Comparison of ENCODE assay signal across 20 cellular contexts in genomic region chr9:6842584-6842947, GRCh38.
DNase-seq lines count a peak whose midpoint lies in the region; ATAC-seq, FAIRE-seq and TF ChIP-seq lines count a peak whose summit lies in the region.
"Had no signal": no experiment of that assay in that cellular context is flagged by ENCODE, and none has a peak within 500 bp of the region (broad histone marks: within the 10 kb centered on the region; RNA-seq: fewer than 3 reads in every experiment).

No MANE protein-coding gene starts in this region.

- no peaks in the 10 kb centered on the region for H3K9me3 ChIP-seq in adipocyte (ENCODE audit: control insufficient read depth, low read length)
- H3K9me3 ChIP-seq: transverse colon had no signal

- ATAC-seq in HG02678 (IDR thresholded peaks at IDR 0.05; ENCODE audit: unreplicated experiment) = no peak
- ATAC-seq: activated CD4-positive, CD25-positive, alpha-beta regulatory T cell treated with anti-CD3 and anti-CD28 coated beads, Interleukin-2, amount 50 U/mL, for 24 hours; GM23338; left lobe of liver; Right ventricle myocardium inferior; stimulated activated memory B cell treated with anti-CD40 and anti-IgM and Interleukin-4, amounts not matched to agents 10 μg/mL and 1 μg/mL and 100 μg/mL, for 72 hours; T-helper 17 cell had no signal

- in situ Hi-C loops in KBM-7 (cut with MboI; ENCODE audit: low pct_unique_long_range_greater_than_20kb, low sequenced_read_pairs) = no loop called here

- no peak for DNase-seq in activated CD4-positive, alpha-beta T cell treated with anti-CD3 and anti-CD28 coated beads, Interleukin-2, amount 10 ng/mL, durations not matched to agents 24 days and 14 days
- no peak for DNase-seq in activated CD4-positive, alpha-beta T cell treated with anti-CD3 and anti-CD28 coated beads, Interleukin-2, amount 50 U/mL, for 1 hour
- DNase-seq in adipocyte (ENCODE audit: low read depth) = peak; percentile 44
- peak; percentile 48 for DNase-seq in fibroblast of pulmonary artery (ENCODE audit: low read depth)
- peak; percentile 17 for DNase-seq in urothelium cell line (ENCODE audit: low spot score)
- no peak for DNase-seq in KBM-7
- no peak for DNase-seq in cerebellum (ENCODE audit: low spot score)
- DNase-seq: activated gamma-delta T cell treated with Interleukin-2 at 50 U/mL for 16 hours; CD4-positive, alpha-beta T cell; NCI-H1436 treated with DMSO at 0.1 percent for 48 hours; NCI-H2227 treated with DMSO at 0.1 percent for 48 hours; T-helper 17 cell; transverse colon had no signal

- no peak for TF ChIP-seq CTCF in fibroblast of pulmonary artery (IDR thresholded peaks at IDR 0.05; ENCODE audit: low read length, missing control alignments)

- peaks cover 2% of the 10 kb centered on the region for H3K4me1 Mint-ChIP-seq in activated CD4-positive, alpha-beta T cell treated with anti-CD3 and anti-CD28 coated beads, Interleukin-2, amount 10 ng/mL, durations not matched to agents 24 days and 14 days

- FAIRE-seq in urothelium cell line (lab: Jason Lieb, UNC) = no peak

- intact Hi-C loops in activated CD4-positive, alpha-beta T cell treated with anti-CD3 and anti-CD28 coated beads, Interleukin-2, amount 10 ng/mL, durations not matched to agents 24 days and 14 days (cut with micrococcal nuclease) = no loop called here

- H3K4me3 ChIP-seq in adipocyte (ENCODE audit: low read length) (no peak overlapping the region), fibroblast of pulmonary artery (replicated peaks; ENCODE audit: low read depth, low read length) (no peak overlapping the region)
- H3K4me3 ChIP-seq: GM23338, transverse colon had no signal

- no peak overlapping the region for H3K4me3 Mint-ChIP-seq in activated CD4-positive, alpha-beta T cell treated with anti-CD3 and anti-CD28 coated beads, Interleukin-2, amount 10 ng/mL, durations not matched to agents 24 days and 14 days
- H3K4me3 Mint-ChIP-seq: brain; CD4-positive, alpha-beta T cell; GM23338; stimulated activated memory B cell treated with anti-CD40 and anti-IgM and Interleukin-4, amounts not matched to agents 10 μg/mL and 1 μg/mL and 100 μg/mL, for 72 hours; T-helper 17 cell had no signal

- peak overlapping the region; percentile 16 for H3K27ac Mint-ChIP-seq in activated CD4-positive, alpha-beta T cell treated with anti-CD3 and anti-CD28 coated beads, Interleukin-2, amount 10 ng/mL, durations not matched to agents 24 days and 14 days
- H3K27ac Mint-ChIP-seq: brain; CD4-positive, alpha-beta T cell; stimulated activated memory B cell treated with anti-CD40 and anti-IgM and Interleukin-4, amounts not matched to agents 10 μg/mL and 1 μg/mL and 100 μg/mL, for 72 hours; T-helper 17 cell had no signal

- H3K27me3 ChIP-seq in adipocyte (replicated peaks; ENCODE audit: control insufficient read depth, insufficient read depth, low read length) = no peaks in the 10 kb centered on the region
- H3K27me3 ChIP-seq: transverse colon had no signal

- no peak overlapping the region for H3K9ac ChIP-seq in adipocyte (ENCODE audit: low read length)

- no peaks in the 10 kb centered on the region for H3K27me3 Mint-ChIP-seq in activated CD4-positive, alpha-beta T cell treated with anti-CD3 and anti-CD28 coated beads, Interleukin-2, amount 10 ng/mL, durations not matched to agents 24 days and 14 days
- H3K27me3 Mint-ChIP-seq: brain; CD4-positive, alpha-beta T cell; stimulated activated memory B cell treated with anti-CD40 and anti-IgM and Interleukin-4, amounts not matched to agents 10 μg/mL and 1 μg/mL and 100 μg/mL, for 72 hours; T-helper 17 cell had no signal

- H3K9me3 Mint-ChIP-seq in activated CD4-positive, alpha-beta T cell treated with anti-CD3 and anti-CD28 coated beads, Interleukin-2, amount 10 ng/mL, durations not matched to agents 24 days and 14 days = no peaks in the 10 kb centered on the region
- H3K9me3 Mint-ChIP-seq: brain; CD4-positive, alpha-beta T cell; GM23338; stimulated activated memory B cell treated with anti-CD40 and anti-IgM and Interleukin-4, amounts not matched to agents 10 μg/mL and 1 μg/mL and 100 μg/mL, for 72 hours had no signal

- H3K36me3 Mint-ChIP-seq in activated CD4-positive, alpha-beta T cell treated with anti-CD3 and anti-CD28 coated beads, Interleukin-2, amount 10 ng/mL, durations not matched to agents 24 days and 14 days (ENCODE audit: low read depth) = peaks cover 9% of the 10 kb centered on the region

- H3K36me3 ChIP-seq in adipocyte (ENCODE audit: control insufficient read depth, insufficient read depth, low read length, severe bottlenecking) = no peaks in the 10 kb centered on the region

- H3K4me1 ChIP-seq in adipocyte (ENCODE audit: control insufficient read depth, insufficient read depth, low read length) = no peaks in the 10 kb centered on the region
- H3K4me1 ChIP-seq: transverse colon had no signal

Comparison
In these comparisons a context has a peak if more than half of its experiments do, and no peak if none do; other contexts are left out.
1. DNase-seq: peak in adipocyte (single experiment), fibroblast of pulmonary artery (single experiment) and urothelium cell line (single experiment); none in activated CD4-positive, alpha-beta T cell treated with anti-CD3 and anti-CD28 coated beads, Interleukin-2, amount 10 ng/mL, durations not matched to agents 24 days and 14 days (single experiment), activated CD4-positive, alpha-beta T cell treated with anti-CD3 and anti-CD28 coated beads, Interleukin-2, amount 50 U/mL, for 1 hour (single experiment), KBM-7 (single experiment) and cerebellum (single experiment).